8 cellular contexts compared by ENCODE assay signal in the genomic region with DNA sequence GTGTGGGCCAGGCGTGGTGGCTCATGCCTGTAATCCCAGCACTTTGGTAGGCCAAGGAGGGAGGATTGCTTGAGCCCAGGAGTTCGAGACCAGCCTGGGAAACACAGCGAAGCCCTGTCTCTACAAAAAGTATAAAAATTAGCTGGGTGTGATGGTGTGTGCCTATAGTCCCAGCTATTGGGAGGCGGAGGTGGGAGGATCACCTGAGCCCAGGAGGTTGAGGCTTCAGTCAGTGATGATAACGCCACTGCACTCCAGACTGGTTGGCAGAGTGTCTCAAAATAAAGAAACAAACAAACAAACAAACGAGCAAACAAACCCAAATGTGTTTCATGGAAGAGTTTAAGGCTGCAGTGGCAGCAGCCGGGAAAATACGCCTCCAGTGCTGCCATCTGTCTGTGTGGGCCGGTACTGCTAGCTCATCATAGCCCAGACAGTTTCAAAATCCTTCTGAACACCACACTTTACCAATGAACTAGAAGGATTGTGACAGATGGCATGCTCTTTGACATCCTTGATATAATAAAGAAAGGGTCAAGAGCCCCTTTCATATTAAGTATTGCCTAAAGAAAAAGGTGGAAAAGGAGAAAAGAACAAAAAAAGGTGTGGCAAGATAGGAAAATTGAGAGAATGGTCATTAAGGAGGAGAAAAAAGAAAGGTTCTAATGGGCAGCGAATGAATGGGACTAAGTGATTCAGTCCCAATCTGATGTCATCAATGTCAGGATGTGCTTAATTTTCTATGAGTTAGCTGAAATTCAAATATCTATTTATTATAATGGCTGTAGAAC.
A peak's percentile ranks its signal among the peaks of the same experiment; 100 is the strongest.
DNase-seq lines count a peak whose midpoint lies in the region; ATAC-seq and TF ChIP-seq lines count a peak whose summit lies in the region.

No MANE protein-coding gene starts in this region.

- H3K27ac Mint-ChIP-seq in activated naive CD4-positive, alpha-beta T cell treated with anti-CD3 and anti-CD28 coated beads for 36 hours, result no peak overlapping the region

- no peaks in the 10 kb centered on the region for H3K27me3 Mint-ChIP-seq in activated naive CD4-positive, alpha-beta T cell treated with anti-CD3 and anti-CD28 coated beads for 36 hours (ENCODE audit: low read depth)

- ATAC-seq in GM18873 (IDR thresholded peaks at IDR 0.05; ENCODE audit: low FRiP score, unreplicated experiment) (peak; percentile 85), HG03095 (IDR thresholded peaks at IDR 0.05; ENCODE audit: unreplicated experiment) (peak; percentile 95), heart left ventricle (peak in 3 of 4 donors; percentile 67 to 83 (median 80)), sciatic nerve (peak; percentile 81)

- H3K4me1 Mint-ChIP-seq in activated naive CD4-positive, alpha-beta T cell treated with anti-CD3 and anti-CD28 coated beads for 36 hours (ENCODE audit: low read depth), result no peaks in the 10 kb centered on the region

- POLR2A ChIA-PET in RWPE1 (lab: Yijun Ruan, JAX; ENCODE audit: low non-redundant PET), result no interaction called here

- intact Hi-C loops in activated naive CD4-positive, alpha-beta T cell treated with anti-CD3 and anti-CD28 coated beads for 36 hours (cut with micrococcal nuclease), result loop anchor here (1.0 kb wide), 5 partner anchors 36 to 648 kb away; no protein-coding TSS in a partner anchor
- intact Hi-C loops in heart left ventricle (cut with DNase I), result loop anchor here in 4 of 10 donors (2.0 to 10.0 kb wide), 5 partner anchors 36 to 204 kb away; no protein-coding TSS in a partner anchor
- intact Hi-C loops in sciatic nerve (cut with DNase I), result no loop called here

- DNase-seq in AML-193 (lab: John Stamatoyannopoulos, UW) (peak; percentile 55 to 64), RWPE1 (ENCODE audit: low spot score) (peak; percentile 13), heart left ventricle (peak in 4 of 5 donors; percentile 38 to 68 (median 44)), sciatic nerve (ENCODE audit: low spot score) (peak; percentile 73), NCI-H446 (lab: John Stamatoyannopoulos, UW) (no peak)
- peak; percentile 69 for DNase-seq in activated naive CD4-positive, alpha-beta T cell treated with anti-CD3 and anti-CD28 coated beads for 36 hours

- H3K36me3 ChIP-seq in heart left ventricle, result peaks cover 0 to 100% (median 97%) of the 10 kb centered on the region in 9 donors

- no peaks in the 10 kb centered on the region for H3K9me3 ChIP-seq in heart left ventricle

- TF ChIP-seq CTCF in RWPE1 (conservative IDR thresholded peaks at IDR 0.05; ENCODE audit: low read depth) (peak; percentile 88), heart left ventricle (IDR thresholded peaks at IDR 0.05) (peak; percentile 77 to 96 (median 90))

- H3K36me3 Mint-ChIP-seq in activated naive CD4-positive, alpha-beta T cell treated with anti-CD3 and anti-CD28 coated beads for 36 hours (ENCODE audit: low read depth), result no peaks in the 10 kb centered on the region

- no peaks in the 10 kb centered on the region for H3K9me3 Mint-ChIP-seq in activated naive CD4-positive, alpha-beta T cell treated with anti-CD3 and anti-CD28 coated beads for 36 hours

- H3K27me3 ChIP-seq in heart left ventricle, result no peaks in the 10 kb centered on the region

- CTCF ChIA-PET in RWPE1 (lab: Yijun Ruan, JAX), result interaction anchor here (0.5 to 1.1 kb wide), 11 partner anchors 11 to 1825 kb away, joined by 3 to 5 read pairs (median 3); no protein-coding TSS in a partner anchor
- CTCF ChIA-PET in activated naive CD4-positive, alpha-beta T cell treated with anti-CD3 and anti-CD28 coated beads for 36 hours (lab: Charles Lee), result interaction anchor here (0.6 to 4.7 kb wide), 25 partner anchors 11 to 657 kb away, joined by 3 to 57 read pairs (median 4); no protein-coding TSS in a partner anchor

- 51 to 56% (median 53%) methylated on average over 10 of the region's 10 CpGs for WGBS in heart left ventricle, 4 donors

- H3K4me1 ChIP-seq in heart left ventricle, result peaks cover 0 to 6% (median 0%) of the 10 kb centered on the region in 12 donors

- H3K27ac ChIP-seq in RWPE1, result no peak overlapping the region
- no peak overlapping the region for H3K27ac ChIP-seq in heart left ventricle

- no peak overlapping the region for H3K4me3 Mint-ChIP-seq in activated naive CD4-positive, alpha-beta T cell treated with anti-CD3 and anti-CD28 coated beads for 36 hours

- no peak for TF ChIP-seq POLR2A in heart left ventricle (IDR thresholded peaks at IDR 0.05)

- H3K4me3 ChIP-seq in heart left ventricle, result no peak overlapping the region

Comparison
In these comparisons a context has a peak if more than half of its experiments do, and no peak if none do; other contexts are left out.
1. DNase-seq: peak in AML-193 (2 of 2), RWPE1 (single experiment), activated naive CD4-positive, alpha-beta T cell treated with anti-CD3 and anti-CD28 coated beads for 36 hours (single experiment), heart left ventricle (4 of 5) and sciatic nerve (single experiment); none in NCI-H446 (0 of 2).
2. Peak in every context shown above with its lines, with median percentiles within 50 percentile points of each other: ATAC-seq.